21 cellular contexts compared by ENCODE assay signal in genomic region chr4:86909945-86910344, GRCh38. TPM values are rescaled to one million over a fixed set of nuclear protein-coding genes. Genes with fewer than 3 reads are reported as not detected.
A peak's percentile ranks its signal among the peaks of the same experiment; 100 is the strongest.
DNase-seq lines count a peak whose midpoint lies in the region; ATAC-seq and TF ChIP-seq lines count a peak whose summit lies in the region.
"Had no signal": no experiment of that assay in that cellular context is flagged by ENCODE, and none has a peak within 500 bp of the region (broad histone marks: within the 10 kb centered on the region; RNA-seq: fewer than 3 reads in every experiment).

No MANE protein-coding gene starts in this region.

- H4K20me1 ChIP-seq in OCI-LY3 (ENCODE audit: insufficient read depth, low read length), result no peaks in the 10 kb centered on the region

- no peak overlapping the region for H2AFZ ChIP-seq in OCI-LY3 (ENCODE audit: low read depth, low read length)
- H2AFZ ChIP-seq: GM23338 had no signal

- no peak for TF ChIP-seq CTCF in left ventricle myocardium inferior (IDR thresholded peaks at IDR 0.05; ENCODE audit: borderline replicate concordance)
- TF ChIP-seq CTCF in OCI-LY3 (IDR thresholded peaks at IDR 0.05; ENCODE audit: low read depth, low read length), result no peak
- no peak for TF ChIP-seq CTCF in upper lobe of right lung (IDR thresholded peaks at IDR 0.05)
- no peak for TF ChIP-seq CTCF in RWPE1 (conservative IDR thresholded peaks at IDR 0.05; ENCODE audit: low read depth)

- H3K4me3 ChIP-seq in left ventricle myocardium inferior, result no peak overlapping the region
- peak overlapping the region; percentile 27 for H3K4me3 ChIP-seq in OCI-LY3 (ENCODE audit: low read length)
- H3K4me3 ChIP-seq in upper lobe of right lung, result no peak overlapping the region
- H3K4me3 ChIP-seq: GM23338, SK-N-MC had no signal

- POLR2A ChIA-PET in RWPE1 (lab: Yijun Ruan, JAX; ENCODE audit: low non-redundant PET), result no interaction called here

- H3K9ac ChIP-seq in OCI-LY3 (ENCODE audit: low read length), result no peak overlapping the region

- intact Hi-C loops in Right ventricle myocardium superior (cut with DNase I) (no loop called here), left ventricle myocardium inferior (cut with micrococcal nuclease) (no loop called here), upper lobe of right lung (cut with DNase I) (no loop called here)
- intact Hi-C loops in dendritic cell treated with granulocyte-macrophage colony-stimulating factor and Interleukin-4, amounts not matched to agents 40 ng/mL and 50 ng/mL, for 4 days (cut with micrococcal nuclease), result no loop called here

- ATAC-seq in Right ventricle myocardium superior (ENCODE audit: poor library complexity), result peak; percentile 34
- ATAC-seq in upper lobe of right lung, result peak; percentile 51

- H3K9me3 ChIP-seq in left ventricle myocardium inferior (replicated peaks), result no peaks in the 10 kb centered on the region
- H3K9me3 ChIP-seq in OCI-LY3 (ENCODE audit: insufficient read depth, low read length), result no peaks in the 10 kb centered on the region
- no peaks in the 10 kb centered on the region for H3K9me3 ChIP-seq in upper lobe of right lung

- H3K27ac Mint-ChIP-seq in dendritic cell treated with granulocyte-macrophage colony-stimulating factor and Interleukin-4, amounts not matched to agents 40 ng/mL and 50 ng/mL, for 4 days, result peak overlapping the region; percentile 86
- H3K27ac Mint-ChIP-seq: CD4-positive, CD25-positive, alpha-beta regulatory T cell; GM23338; HFFc6 had no signal

- H3K27ac ChIP-seq in left ventricle myocardium inferior (replicated peaks) (no peak overlapping the region), OCI-LY3 (ENCODE audit: low read length) (0 out of 2 replicates have a peak overlapping the region, but pooled peaks have one; percentile 1), upper lobe of right lung (no peak overlapping the region), RWPE1 (no peak overlapping the region)
- H3K27ac ChIP-seq: HL-60, SK-N-MC had no signal

- H3K36me3 Mint-ChIP-seq in dendritic cell treated with granulocyte-macrophage colony-stimulating factor and Interleukin-4, amounts not matched to agents 40 ng/mL and 50 ng/mL, for 4 days (ENCODE audit: low read depth), result peaks cover 6% of the 10 kb centered on the region

- H3K27me3 ChIP-seq in left ventricle myocardium inferior (ENCODE audit: low read depth), result no peaks in the 10 kb centered on the region
- H3K27me3 ChIP-seq in OCI-LY3 (ENCODE audit: low read depth, low read length), result no peaks in the 10 kb centered on the region
- H3K27me3 ChIP-seq in upper lobe of right lung, result no peaks in the 10 kb centered on the region

- peak overlapping the region; percentile 57 for H3K4me2 ChIP-seq in OCI-LY3 (ENCODE audit: low read length)
- H3K4me2 ChIP-seq: GM23338 had no signal

- peak overlapping the region; percentile 39 for H3K4me3 Mint-ChIP-seq in dendritic cell treated with granulocyte-macrophage colony-stimulating factor and Interleukin-4, amounts not matched to agents 40 ng/mL and 50 ng/mL, for 4 days
- H3K4me3 Mint-ChIP-seq: CD4-positive, CD25-positive, alpha-beta regulatory T cell; GM23338; HFFc6 had no signal

- H3K9me3 Mint-ChIP-seq in dendritic cell treated with granulocyte-macrophage colony-stimulating factor and Interleukin-4, amounts not matched to agents 40 ng/mL and 50 ng/mL, for 4 days, result no peaks in the 10 kb centered on the region
- H3K9me3 Mint-ChIP-seq: CD4-positive, CD25-positive, alpha-beta regulatory T cell; GM23338; HFFc6 had no signal

- CTCF ChIA-PET in RWPE1 (lab: Yijun Ruan, JAX), result no interaction called here

- no peaks in the 10 kb centered on the region for H3K79me2 ChIP-seq in OCI-LY3 (ENCODE audit: low read length)

- peaks cover 69% of the 10 kb centered on the region for H3K4me1 Mint-ChIP-seq in dendritic cell treated with granulocyte-macrophage colony-stimulating factor and Interleukin-4, amounts not matched to agents 40 ng/mL and 50 ng/mL, for 4 days (ENCODE audit: low read depth)

- H3K27me3 Mint-ChIP-seq in dendritic cell treated with granulocyte-macrophage colony-stimulating factor and Interleukin-4, amounts not matched to agents 40 ng/mL and 50 ng/mL, for 4 days, result no peaks in the 10 kb centered on the region

- H3K4me1 ChIP-seq in left ventricle myocardium inferior (peaks cover 19% of the 10 kb centered on the region), OCI-LY3 (ENCODE audit: low read length) (peaks cover 44% of the 10 kb centered on the region), upper lobe of right lung (peaks cover 22% of the 10 kb centered on the region)

- H3K36me3 ChIP-seq in left ventricle myocardium inferior, result peaks cover 4% of the 10 kb centered on the region
- H3K36me3 ChIP-seq in OCI-LY3 (replicated peaks; ENCODE audit: low read depth, low read length), result no peaks in the 10 kb centered on the region
- no peaks in the 10 kb centered on the region for H3K36me3 ChIP-seq in upper lobe of right lung

- DNase-seq in Right ventricle myocardium superior, result no peak
- no peak for DNase-seq in left ventricle myocardium inferior
- no peak for DNase-seq in upper lobe of right lung
- DNase-seq in activated CD8-positive, alpha-beta memory T cell treated with anti-CD3 and anti-CD28 coated beads for 24 hours, result no peak
- DNase-seq in DMS53 treated with DMSO at 0.1 percent for 48 hours (lab: John Stamatoyannopoulos, UW; ENCODE audit: unreplicated experiment), result no peak
- DNase-seq in RWPE1 (ENCODE audit: low spot score), result no peak
- DNase-seq: CD4-positive, CD25-positive, alpha-beta regulatory T cell; DND-41; GDM1; HFFc6; KBM-7; NCI-H1930; NCI-H2171; NCI-H446 treated with DMSO at 0.1 percent for 48 hours; NCI-H774 had no signal

RNA-seq across cellular contexts. Expression of gene C4orf36, which starts 17.7 kb away (rescaled TPM):
- total RNA-seq in Right ventricle myocardium superior, result 0.59 TPM
- 0.96 TPM for total RNA-seq in left ventricle myocardium inferior
- total RNA-seq in upper lobe of right lung, result 2.3 TPM
- total RNA-seq: A172; CD4-positive, CD25-positive, alpha-beta regulatory T cell had no signal

RNA-seq across cellular contexts. Expression of gene AFF1, which starts 24.9 kb away (rescaled TPM):
- total RNA-seq in Right ventricle myocardium superior (60.5 TPM), left ventricle myocardium inferior (67.9 TPM), upper lobe of right lung (103 TPM)
